Comparison of ENCODE assay signal across 34 cellular contexts in the genomic region with DNA sequence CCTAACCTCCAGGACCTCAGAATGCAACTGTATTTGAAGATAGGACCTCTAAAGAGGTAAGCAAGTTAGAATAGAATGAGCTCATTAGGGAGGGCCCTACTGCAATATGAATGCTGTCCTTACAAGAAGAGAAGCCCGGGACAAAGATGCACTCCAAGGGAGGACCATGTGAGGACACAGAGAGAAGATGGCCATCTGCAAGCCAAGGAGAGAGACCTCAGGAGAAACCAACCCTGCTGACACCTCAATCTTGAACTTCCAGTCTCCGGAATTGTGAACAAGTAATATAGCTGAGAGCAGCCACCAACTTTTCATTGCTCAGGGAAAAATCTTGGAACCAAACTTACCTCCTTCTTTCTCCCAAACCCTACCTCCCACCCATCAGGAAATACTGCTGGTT.
"Had no signal": no experiment of that assay in that cellular context is flagged by ENCODE, and none has a peak within 500 bp of the region (broad histone marks: within the 10 kb centered on the region; RNA-seq: fewer than 3 reads in every experiment).

No MANE protein-coding gene starts in this region.

- H3K36me3 ChIP-seq: MG63 had no signal

- DNase-seq: Karpas-422, Kasumi-1, MG63, MM.1S, MV-4-11, NCI-H1048, NCI-H1092, NCI-H1092 treated with DMSO at 0.1 percent for 48 hours, NCI-H1105, NCI-H1105 treated with DMSO at 0.1 percent for 48 hours, NCI-H1417, NCI-H1417 treated with DMSO at 0.1 percent for 48 hours, NCI-H1436, NCI-H1436 treated with DMSO at 0.1 percent for 48 hours, NCI-H146, NCI-H1694, NCI-H187, NCI-H187 treated with DMSO at 0.1 percent for 48 hours, NCI-H1930, NCI-H2029, NCI-H2029 treated with DMSO at 0.1 percent for 48 hours, NCI-H2081, NCI-H2081 treated with DMSO at 0.1 percent for 48 hours, NCI-H2107, NCI-H2171, NCI-H2171 treated with DMSO at 0.1 percent for 48 hours, NCI-H2227 treated with DMSO at 0.1 percent for 48 hours, NCI-H226, NCI-H345, NCI-H446, NCI-H446 treated with DMSO at 0.1 percent for 48 hours, NCI-H510A, NCI-H510A treated with DMSO at 0.1 percent for 48 hours, NCI-H524 had no signal

- H3K4me3 ChIP-seq: MG63 had no signal

- H3K9me3 ChIP-seq: MG63 had no signal
